In genomic region chr5:52787600-52788504, GRCh38 we compare ENCODE assay signal across 8 cellular contexts. TPM values are rescaled to one million over a fixed set of nuclear protein-coding genes. Genes with fewer than 3 reads are reported as not detected.
A peak's percentile ranks its signal among the peaks of the same experiment; 100 is the strongest.
DNase-seq lines count a peak whose midpoint lies in the region; ATAC-seq and TF ChIP-seq lines count a peak whose summit lies in the region.

Gene ITGA1, plus strand, starts transcription at chr5:52787916. Its CDS starts 438 bp downstream, at chr5:52788354.
Gene PELO, plus strand, starts transcription at chr5:52787916. Its CDS starts 12,479 bp downstream, at chr5:52800395.

- in situ Hi-C loops in KBM-7 (cut with MboI; ENCODE audit: low pct_unique_long_range_greater_than_20kb, low sequenced_read_pairs), result no loop called here

- ATAC-seq in GM21786 (IDR thresholded peaks at IDR 0.05; ENCODE audit: unreplicated experiment) (peak; percentile 79), WTC11 (peak; percentile 92)
- peak; percentile 72 for ATAC-seq in central memory CD8-positive, alpha-beta T cell (replicated peaks; ENCODE audit: extremely low read depth, poor library complexity, severe bottlenecking)

- POLR2A ChIA-PET in WTC11 (lab: Charles Lee), result interaction anchor here (1.2 to 1.9 kb wide), 2 partner anchors 11 to 14 kb away, joined by 4 to 10 read pairs; no protein-coding TSS in a partner anchor

- no peaks in the 10 kb centered on the region for H3K36me3 Mint-ChIP-seq in WTC11
- no peaks in the 10 kb centered on the region for H3K36me3 Mint-ChIP-seq in central memory CD8-positive, alpha-beta T cell (ENCODE audit: insufficient read depth)

- H3K9me3 Mint-ChIP-seq in WTC11, result peaks cover 8% of the 10 kb centered on the region; the same call in 1 of the 2 replicates
- no peaks in the 10 kb centered on the region for H3K9me3 Mint-ChIP-seq in central memory CD8-positive, alpha-beta T cell

- peaks cover 4% of the 10 kb centered on the region; the same call in 1 of the 2 replicates for H3K27me3 Mint-ChIP-seq in WTC11 (ENCODE audit: low read depth)
- peaks cover 12% of the 10 kb centered on the region for H3K27me3 Mint-ChIP-seq in central memory CD8-positive, alpha-beta T cell

- CTCF ChIA-PET in WTC11 (lab: Charles Lee), result interaction anchor here (0.5 to 2.4 kb wide), 6 partner anchors 12 to 327 kb away, joined by 3 to 25 read pairs (median 4); no protein-coding TSS in a partner anchor

- peaks cover 31% of the 10 kb centered on the region for H3K4me1 Mint-ChIP-seq in WTC11
- H3K4me1 Mint-ChIP-seq in central memory CD8-positive, alpha-beta T cell, result peaks cover 34% of the 10 kb centered on the region

- DNase-seq in GM04503 (ENCODE audit: low read depth) (peak; percentile 69), KBM-7 (peak; percentile 72), WTC11 (ENCODE audit: low spot score) (peak; percentile 77), islet precursor cell (peak; percentile 95), NCI-H2171 (lab: John Stamatoyannopoulos, UW) (no peak)
- DNase-seq in central memory CD8-positive, alpha-beta T cell (ENCODE audit: low spot score in 2 of 2), result peak in 1 of 2 donors; percentile 13
- DNase-seq in stimulated activated CD4-positive, alpha-beta T cell treated with anti-CD3 and anti-CD28 coated beads, Interleukin-12 subunit alpha, Interleukin-12 subunit beta, amount 100 ng/mL, for 24 hours (ENCODE audit: low read depth in 2 of 2), result peak; percentile 39 to 50

- TF ChIP-seq CTCF in WTC11 (IDR thresholded peaks at IDR 0.05), result no peak

- H3K27ac Mint-ChIP-seq in WTC11, result peak within 1 kb of the TSS; percentile 95
- H3K27ac Mint-ChIP-seq in central memory CD8-positive, alpha-beta T cell (ENCODE audit: low read depth), result peak within 1 kb of the TSS; percentile 82

- H3K4me3 Mint-ChIP-seq in WTC11, result peak within 1 kb of the TSS; percentile 93
- H3K4me3 Mint-ChIP-seq in central memory CD8-positive, alpha-beta T cell, result peak within 1 kb of the TSS; percentile 91

TF ChIP-seq in WTC11, 78 proteins besides CTCF, POLR2A, EP300 and RAD21 (continues in another document):
- no peak for TF ChIP-seq ZNF317 (CRISPR knock-in tag; IDR thresholded peaks at IDR 0.05; ENCODE audit: borderline replicate concordance, low read depth)
- TF ChIP-seq ZNF138 (CRISPR knock-in tag; conservative IDR thresholded peaks at IDR 0.05), result 0 out of 2 replicates have a peak, but pooled peaks have one; percentile 51
- no peak for TF ChIP-seq IRF2 (CRISPR knock-in tag; IDR thresholded peaks at IDR 0.05; ENCODE audit: borderline replicate concordance, low read depth)
- 0 out of 2 replicates have a peak, but pooled peaks have one; percentile 29 for TF ChIP-seq SP1 (CRISPR knock-in tag; conservative IDR thresholded peaks at IDR 0.05)
- TF ChIP-seq ZNF219 (CRISPR knock-in tag; IDR thresholded peaks at IDR 0.05; ENCODE audit: borderline replicate concordance), result no peak
- no peak for TF ChIP-seq CBFB (CRISPR knock-in tag; IDR thresholded peaks at IDR 0.05; ENCODE audit: low read depth)
- TF ChIP-seq ZNF263 (CRISPR knock-in tag; IDR thresholded peaks at IDR 0.05; ENCODE audit: low read depth), result no peak
- TF ChIP-seq EMX1 (CRISPR knock-in tag; IDR thresholded peaks at IDR 0.05), result no peak
- TF ChIP-seq CREB1 (CRISPR knock-in tag; IDR thresholded peaks at IDR 0.05), result no peak
- no peak for TF ChIP-seq CREM (CRISPR knock-in tag; IDR thresholded peaks at IDR 0.05)
- no peak for TF ChIP-seq TEAD4 (CRISPR knock-in tag; IDR thresholded peaks at IDR 0.05)
- TF ChIP-seq FOXK1 (CRISPR knock-in tag; IDR thresholded peaks at IDR 0.05), result peak; percentile 35; the same call in 1 of the 2 replicates
- no peak for TF ChIP-seq ZNF425 (CRISPR knock-in tag; conservative IDR thresholded peaks at IDR 0.05)
- TF ChIP-seq RORB (CRISPR knock-in tag; IDR thresholded peaks at IDR 0.05), result no peak
- no peak for TF ChIP-seq MLX (CRISPR knock-in tag; IDR thresholded peaks at IDR 0.05)
- TF ChIP-seq ZNF396 (CRISPR knock-in tag; IDR thresholded peaks at IDR 0.05; ENCODE audit: borderline replicate concordance), result no peak
- TF ChIP-seq NFE2L1 (CRISPR knock-in tag; IDR thresholded peaks at IDR 0.05), result 0 out of 2 replicates have a peak, but pooled peaks have one; percentile 16
- 0 out of 2 replicates have a peak, but pooled peaks have one; percentile 17 for TF ChIP-seq TP53 (CRISPR knock-in tag; IDR thresholded peaks at IDR 0.05)
- TF ChIP-seq ELF4 (CRISPR knock-in tag; IDR thresholded peaks at IDR 0.05; ENCODE audit: low read depth), result no peak
- TF ChIP-seq ZNF416 (CRISPR knock-in tag; IDR thresholded peaks at IDR 0.05), result no peak
- no peak for TF ChIP-seq NR1H2 (CRISPR knock-in tag; IDR thresholded peaks at IDR 0.05)
- TF ChIP-seq E2F4 (CRISPR knock-in tag; IDR thresholded peaks at IDR 0.05; ENCODE audit: borderline replicate concordance, low read depth), result no peak
- no peak for TF ChIP-seq RELA (CRISPR knock-in tag; IDR thresholded peaks at IDR 0.05; ENCODE audit: borderline replicate concordance)
- no peak for TF ChIP-seq USF2 (CRISPR knock-in tag; IDR thresholded peaks at IDR 0.05)
- no peak for TF ChIP-seq AR (CRISPR knock-in tag; IDR thresholded peaks at IDR 0.05)
- TF ChIP-seq ZBTB21 (CRISPR knock-in tag; IDR thresholded peaks at IDR 0.05; ENCODE audit: borderline replicate concordance), result peak; percentile 63; the same call in 1 of the 2 replicates
- TF ChIP-seq SOX15 (CRISPR knock-in tag; IDR thresholded peaks at IDR 0.05), result no peak
- TF ChIP-seq KAT7 (CRISPR knock-in tag; IDR thresholded peaks at IDR 0.05; ENCODE audit: borderline replicate concordance), result no peak
- TF ChIP-seq ZNF671 (CRISPR knock-in tag; IDR thresholded peaks at IDR 0.05), result no peak; the same call in 1 of the 2 replicates

RNA-seq across cellular contexts. Expression of gene ITGA1, which starts in this region (rescaled TPM):
- total RNA-seq in WTC11 (2021), result 4.1 to 6.5 TPM (median 4.6 TPM) in 3 replicates

RNA-seq across cellular contexts. Expression of gene PELO, which starts in this region (rescaled TPM):
- total RNA-seq in WTC11 (2021), result 13.6 to 18.7 TPM (median 17.8 TPM) in 3 replicates
